Comparison of ENCODE assay signal across 1 cellular context in the genomic region with DNA sequence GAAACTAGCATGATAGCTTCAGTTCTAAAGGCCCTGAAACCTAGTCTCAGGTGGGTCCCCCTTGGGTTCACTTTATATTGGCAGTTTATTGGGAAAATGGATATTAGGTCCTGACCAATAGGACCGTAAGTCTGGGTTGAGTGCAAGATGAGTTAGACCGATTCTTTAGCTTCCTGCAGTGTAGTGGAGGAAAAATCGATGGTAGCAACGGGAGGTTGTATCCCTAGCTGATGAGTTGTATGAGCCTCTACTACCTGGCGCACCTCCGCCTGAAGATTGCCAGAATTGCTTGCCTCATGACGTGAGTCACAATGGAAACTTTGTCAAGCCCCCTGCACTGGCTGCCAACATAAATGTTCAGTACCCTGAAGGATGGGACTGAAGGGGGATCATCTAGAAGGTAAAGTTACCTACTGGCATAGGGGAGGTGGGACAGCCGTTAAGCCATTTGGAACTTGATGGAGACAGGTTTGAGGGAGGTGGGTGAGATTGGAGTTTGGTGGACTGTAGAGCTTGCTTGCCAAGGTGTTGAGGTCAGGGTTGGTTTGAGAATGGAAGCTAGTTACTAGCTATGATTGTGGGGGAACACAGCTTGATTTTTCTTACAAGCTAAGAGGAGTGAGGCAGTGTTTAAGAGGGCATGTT.
TF ChIP-seq lines count a peak whose summit lies in the region.

No MANE protein-coding gene starts in this region.

TF ChIP-seq in K562, 482 proteins besides CTCF, POLR2A, EP300 and RAD21 (continued from another document and continues in another):
- TF ChIP-seq VEZF1 (CRISPR knock-in tag; IDR thresholded peaks at IDR 0.05), result no peak
- TF ChIP-seq CTBP1 (IDR thresholded peaks at IDR 0.05; ENCODE audit: borderline replicate concordance), result no peak
- TF ChIP-seq ZNF3 (CRISPR knock-in tag; IDR thresholded peaks at IDR 0.05), result peak; percentile 77
- TF ChIP-seq, protein P1, sequence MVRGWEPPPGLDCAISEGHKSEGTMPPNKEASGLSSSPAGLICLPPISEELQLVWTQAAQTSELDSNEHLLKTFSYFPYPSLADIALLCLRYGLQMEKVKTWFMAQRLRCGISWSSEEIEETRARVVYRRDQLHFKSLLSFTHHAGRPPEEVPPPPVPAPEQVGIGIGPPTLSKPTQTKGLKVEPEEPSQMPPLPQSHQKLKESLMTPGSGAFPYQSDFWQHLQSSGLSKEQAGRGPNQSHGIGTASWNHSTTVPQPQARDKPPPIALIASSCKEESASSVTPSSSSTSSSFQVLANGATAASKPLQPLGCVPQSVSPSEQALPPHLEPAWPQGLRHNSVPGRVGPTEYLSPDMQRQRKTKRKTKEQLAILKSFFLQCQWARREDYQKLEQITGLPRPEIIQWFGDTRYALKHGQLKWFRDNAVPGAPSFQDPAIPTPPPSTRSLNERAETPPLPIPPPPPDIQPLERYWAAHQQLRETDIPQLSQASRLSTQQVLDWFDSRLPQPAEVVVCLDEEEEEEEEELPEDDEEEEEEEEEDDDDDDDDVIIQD (CRISPR knock-in tag; IDR thresholded peaks at IDR 0.05), result no peak
- peak; percentile 63 for TF ChIP-seq KDM5B (IDR thresholded peaks at IDR 0.05; ENCODE audit: insufficient replicate concordance, low read depth, low read length)
- no peak for TF ChIP-seq ESRRA (IDR thresholded peaks at IDR 0.05; ENCODE audit: borderline replicate concordance, low read depth)
- no peak for TF ChIP-seq RB1 (IDR thresholded peaks at IDR 0.05; ENCODE audit: low read depth)
- TF ChIP-seq CREB3 (tag; conservative IDR thresholded peaks at IDR 0.05; ENCODE audit: low read depth), result no peak
- no peak for TF ChIP-seq ZKSCAN1 (IDR thresholded peaks at IDR 0.05; ENCODE audit: low read depth, low read length)
- TF ChIP-seq CHCHD3 (CRISPR knock-in tag; IDR thresholded peaks at IDR 0.05), result 0 out of 2 replicates have a peak, but pooled peaks have one; percentile 25
- no peak for TF ChIP-seq ELF1 (tag; IDR thresholded peaks at IDR 0.05)
- TF ChIP-seq ZNF79 (CRISPR knock-in tag; IDR thresholded peaks at IDR 0.05; ENCODE audit: low read depth), result no peak
- no peak; the same call in 1 of the 2 replicates for TF ChIP-seq NR4A1 (CRISPR knock-in tag; IDR thresholded peaks at IDR 0.05)
- no peak for TF ChIP-seq NR4A1 (tag; IDR thresholded peaks at IDR 0.05)
- 0 out of 2 replicates have a peak, but pooled peaks have one; percentile 49 for TF ChIP-seq ZNF395 (CRISPR knock-in tag; IDR thresholded peaks at IDR 0.05)
- no peak for TF ChIP-seq TCF7L2 (IDR thresholded peaks at IDR 0.05; ENCODE audit: low read depth, low read length)
- TF ChIP-seq GMEB1 (CRISPR knock-in tag; IDR thresholded peaks at IDR 0.05), result no peak
- no peak for TF ChIP-seq L3MBTL2 (IDR thresholded peaks at IDR 0.05)
- TF ChIP-seq ARNT (IDR thresholded peaks at IDR 0.05), result peak in 1 of 2 experiments; percentile 62; a peak in 1 of 4 replicates
- TF ChIP-seq JUN (IDR thresholded peaks at IDR 0.05; ENCODE audit: borderline replicate concordance, low read depth, low read length), result no peak
- TF ChIP-seq JUN (CRISPR knock-in tag; IDR thresholded peaks at IDR 0.05; ENCODE audit: borderline replicate concordance), result no peak
- TF ChIP-seq FOXJ2 (tag; IDR thresholded peaks at IDR 0.05), result no peak
- TF ChIP-seq MYNN (IDR thresholded peaks at IDR 0.05), result no peak; the same call in 1 of the 2 replicates
- no peak for TF ChIP-seq MYNN (CRISPR knock-in tag; IDR thresholded peaks at IDR 0.05)
- TF ChIP-seq PHB (CRISPR knock-in tag; IDR thresholded peaks at IDR 0.05), result peak; percentile 96
- peak; percentile 52; the same call in 1 of the 2 replicates for TF ChIP-seq MXI1 (IDR thresholded peaks at IDR 0.05; ENCODE audit: low read depth, low read length)
- no peak; the same call in 1 of the 2 replicates for TF ChIP-seq ZFP1 (CRISPR knock-in tag; IDR thresholded peaks at IDR 0.05)
- TF ChIP-seq POLR2G (IDR thresholded peaks at IDR 0.05; ENCODE audit: low read depth, low read length), result no peak
- TF ChIP-seq ZNF217 (CRISPR knock-in tag; IDR thresholded peaks at IDR 0.05), result no peak
- TF ChIP-seq POLR3A (IDR thresholded peaks at IDR 0.05; ENCODE audit: borderline replicate concordance, extremely low read depth, insufficient read depth, insufficient read length), result no peak
- no peak for TF ChIP-seq RNF2 (IDR thresholded peaks at IDR 0.05)
- no peak for TF ChIP-seq ZNF133 (CRISPR knock-in tag; IDR thresholded peaks at IDR 0.05)
- TF ChIP-seq ZEB2 (IDR thresholded peaks at IDR 0.05), result peak; percentile 22; the same call in 1 of the 2 replicates
- TF ChIP-seq FOXM1 (IDR thresholded peaks at IDR 0.05; ENCODE audit: low read depth), result no peak
- TF ChIP-seq FOXM1 (CRISPR knock-in tag; IDR thresholded peaks at IDR 0.05; ENCODE audit: low read depth), result no peak; the same call in 1 of the 2 replicates
- 0 out of 3 replicates have a peak, but pooled peaks of 1 of the 2 experiments have one; percentile 62 for TF ChIP-seq CBX3 (IDR thresholded peaks at IDR 0.05; ENCODE audit: borderline replicate concordance in 1 of 2, low read length in 2 of 2)
- no peak for TF ChIP-seq TEAD2 (tag; IDR thresholded peaks at IDR 0.05)
- TF ChIP-seq THRAP3 (IDR thresholded peaks at IDR 0.05; ENCODE audit: borderline replicate concordance), result peak; percentile 95
- TF ChIP-seq HMG20A (CRISPR knock-in tag; conservative IDR thresholded peaks at IDR 0.05), result no peak; the same call in 1 of the 2 replicates
- TF ChIP-seq, protein P2, sequence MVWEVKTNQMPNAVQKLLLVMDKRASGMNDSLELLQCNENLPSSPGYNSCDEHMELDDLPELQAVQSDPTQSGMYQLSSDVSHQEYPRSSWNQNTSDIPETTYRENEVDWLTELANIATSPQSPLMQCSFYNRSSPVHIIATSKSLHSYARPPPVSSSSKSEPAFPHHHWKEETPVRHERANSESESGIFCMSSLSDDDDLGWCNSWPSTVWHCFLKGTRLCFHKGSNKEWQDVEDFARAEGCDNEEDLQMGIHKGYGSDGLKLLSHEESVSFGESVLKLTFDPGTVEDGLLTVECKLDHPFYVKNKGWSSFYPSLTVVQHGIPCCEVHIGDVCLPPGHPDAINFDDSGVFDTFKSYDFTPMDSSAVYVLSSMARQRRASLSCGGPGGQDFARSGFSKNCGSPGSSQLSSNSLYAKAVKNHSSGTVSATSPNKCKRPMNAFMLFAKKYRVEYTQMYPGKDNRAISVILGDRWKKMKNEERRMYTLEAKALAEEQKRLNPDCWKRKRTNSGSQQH (CRISPR knock-in tag; IDR thresholded peaks at IDR 0.05), result peak; percentile 99
- TF ChIP-seq DIDO1 (tag; IDR thresholded peaks at IDR 0.05; ENCODE audit: low read depth), result no peak
- TF ChIP-seq ZNF140 (CRISPR knock-in tag; IDR thresholded peaks at IDR 0.05), result no peak
- TF ChIP-seq, protein P3, sequence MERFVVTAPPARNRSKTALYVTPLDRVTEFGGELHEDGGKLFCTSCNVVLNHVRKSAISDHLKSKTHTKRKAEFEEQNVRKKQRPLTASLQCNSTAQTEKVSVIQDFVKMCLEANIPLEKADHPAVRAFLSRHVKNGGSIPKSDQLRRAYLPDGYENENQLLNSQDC (CRISPR knock-in tag; IDR thresholded peaks at IDR 0.05), result peak; percentile 0
- TF ChIP-seq WHSC1 (IDR thresholded peaks at IDR 0.05; ENCODE audit: low read length), result no peak
- TF ChIP-seq ZBTB49 (CRISPR knock-in tag; IDR thresholded peaks at IDR 0.05; ENCODE audit: borderline replicate concordance), result no peak
- no peak for TF ChIP-seq HDAC8 (tag; IDR thresholded peaks at IDR 0.05)
- no peak for TF ChIP-seq DMBX1 (CRISPR knock-in tag; IDR thresholded peaks at IDR 0.05; ENCODE audit: borderline replicate concordance)
- TF ChIP-seq, protein P4, sequence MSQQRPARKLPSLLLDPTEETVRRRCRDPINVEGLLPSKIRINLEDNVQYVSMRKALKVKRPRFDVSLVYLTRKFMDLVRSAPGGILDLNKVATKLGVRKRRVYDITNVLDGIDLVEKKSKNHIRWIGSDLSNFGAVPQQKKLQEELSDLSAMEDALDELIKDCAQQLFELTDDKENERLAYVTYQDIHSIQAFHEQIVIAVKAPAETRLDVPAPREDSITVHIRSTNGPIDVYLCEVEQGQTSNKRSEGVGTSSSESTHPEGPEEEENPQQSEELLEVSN (IDR thresholded peaks at IDR 0.05; ENCODE audit: borderline replicate concordance in 1 of 2, extremely low read depth in 1 of 2, insufficient read depth in 1 of 2, insufficient read length in 1 of 2, low read depth in 1 of 2, low read length in 1 of 2, poor library complexity in 1 of 2, severe bottlenecking in 1 of 2), result no peak
- TF ChIP-seq CBFA2T3 (IDR thresholded peaks at IDR 0.05), result no peak
- TF ChIP-seq ARID1B (IDR thresholded peaks at IDR 0.05), result no peak
- no peak for TF ChIP-seq TARDBP (IDR thresholded peaks at IDR 0.05)
- no peak for TF ChIP-seq KLF16 (IDR thresholded peaks at IDR 0.05)
- no peak for TF ChIP-seq SFPQ (IDR thresholded peaks at IDR 0.05; ENCODE audit: low read depth, low read length)
- no peak for TF ChIP-seq HDAC6 (IDR thresholded peaks at IDR 0.05; ENCODE audit: low read depth, low read length)
- no peak for TF ChIP-seq ZNF23 (CRISPR knock-in tag; IDR thresholded peaks at IDR 0.05)
- TF ChIP-seq PHF20 (IDR thresholded peaks at IDR 0.05; ENCODE audit: partially characterized antibody), result no peak
- peak; percentile 82; the same call in 1 of the 2 replicates for TF ChIP-seq ZNF77 (CRISPR knock-in tag; IDR thresholded peaks at IDR 0.05)
